ENCODE assay signal across 18 cellular contexts in genomic region chr10:14742382-14742781, GRCh38. TPM values are rescaled to one million over a fixed set of nuclear protein-coding genes. Genes with fewer than 3 reads are reported as not detected.
A peak's percentile ranks its signal among the peaks of the same experiment; 100 is the strongest.
DNase-seq lines count a peak whose midpoint lies in the region; ATAC-seq, FAIRE-seq and TF ChIP-seq lines count a peak whose summit lies in the region.
"Had no signal": no experiment of that assay in that cellular context is flagged by ENCODE, and none has a peak within 500 bp of the region (broad histone marks: within the 10 kb centered on the region; RNA-seq: fewer than 3 reads in every experiment).

No MANE protein-coding gene starts in this region.

- H3K27ac ChIP-seq in right lobe of liver = no peak overlapping the region
- H3K27ac ChIP-seq: foreskin keratinocyte, KMS-11, right atrium auricular region, testis had no signal

- peak; percentile 18 for FAIRE-seq in GM18507 (lab: Jason Lieb, UNC)
- FAIRE-seq: islet of Langerhans had no signal

- no peak for TF ChIP-seq CTCF in right lobe of liver (IDR thresholded peaks at IDR 0.05)

- H3K27me3 ChIP-seq in right lobe of liver = no peaks in the 10 kb centered on the region
- H3K27me3 ChIP-seq: right atrium auricular region, testis had no signal

- no peak for TF ChIP-seq POLR2A in right lobe of liver (IDR thresholded peaks at IDR 0.05)

- peak overlapping the region; percentile 48 to 90 (median 69) for H3K27ac Mint-ChIP-seq in IgD-negative memory B cell
- peak overlapping the region in 8 of 10 donors; percentile 18 to 76 (median 58) for H3K27ac Mint-ChIP-seq in naive thymus-derived CD8-positive, alpha-beta T cell
- H3K27ac Mint-ChIP-seq: GM23338 had no signal

- POLR2A ChIA-PET in naive thymus-derived CD8-positive, alpha-beta T cell (lab: Charles Lee) = no interaction called here

- peaks cover 2% of the 10 kb centered on the region for H3K36me3 Mint-ChIP-seq in IgD-negative memory B cell
- peaks cover 0 to 8% (median 4%) of the 10 kb centered on the region in 3 donors for H3K36me3 Mint-ChIP-seq in naive thymus-derived CD8-positive, alpha-beta T cell

- peaks cover 34 to 78% (median 50%) of the 10 kb centered on the region in 3 donors for H3K4me1 Mint-ChIP-seq in IgD-negative memory B cell
- H3K4me1 Mint-ChIP-seq in naive thymus-derived CD8-positive, alpha-beta T cell = peaks cover 14 to 65% (median 20%) of the 10 kb centered on the region in 4 donors
- H3K4me1 Mint-ChIP-seq: GM23338 had no signal

- DNase-seq in GM18507 (ENCODE audit: extremely low spot score, insufficient read length, low read depth) (no peak), right lobe of liver (no peak), D341Med (ENCODE audit: low spot score) (no peak), head of caudate nucleus (no peak)
- no peak for DNase-seq in naive thymus-derived CD8-positive, alpha-beta T cell
- DNase-seq: activated CD8-positive, alpha-beta memory T cell treated with anti-CD3 and anti-CD28 coated beads for 24 hours; anterior cingulate cortex; DMS 273 treated with DMSO at 0.1 percent for 48 hours; effector CD4-positive, alpha-beta T cell; NCI-H2029; testis had no signal

- H3K4me3 Mint-ChIP-seq in IgD-negative memory B cell = peak overlapping the region in 3 of 4 donors; percentile 21 to 65 (median 39)
- H3K4me3 Mint-ChIP-seq in naive thymus-derived CD8-positive, alpha-beta T cell = peak overlapping the region in 6 of 10 donors; percentile 2 to 46 (median 22)
- H3K4me3 Mint-ChIP-seq: GM23338 had no signal

- no peaks in the 10 kb centered on the region for H3K36me3 ChIP-seq in right lobe of liver
- H3K36me3 ChIP-seq: right atrium auricular region had no signal

- no peak overlapping the region for H3K4me3 ChIP-seq in right lobe of liver
- H3K4me3 ChIP-seq: GM23338, right atrium auricular region, testis had no signal

- 69% methylated on average over 1 of the region's 1 CpG for WGBS in right lobe of liver (ENCODE audit: insufficient coverage, low coverage, low lambda C conversion rate, missing lambda C conversion rate)

- ATAC-seq in GM21390 (IDR thresholded peaks at IDR 0.05; ENCODE audit: unreplicated experiment) (peak; percentile 11), right lobe of liver (no peak)
- peak in 1 of 2 donors; percentile 24 for ATAC-seq in naive thymus-derived CD8-positive, alpha-beta T cell
- ATAC-seq: foreskin keratinocyte, GM23338 had no signal

- H3K4me1 ChIP-seq in right lobe of liver = peaks cover 0 to 9% (median 4%) of the 10 kb centered on the region in 4 donors
- H3K4me1 ChIP-seq: foreskin keratinocyte, testis had no signal

- peaks cover 0 to 2% (median 0%) of the 10 kb centered on the region in 3 donors for H3K9me3 Mint-ChIP-seq in IgD-negative memory B cell
- H3K9me3 Mint-ChIP-seq in naive thymus-derived CD8-positive, alpha-beta T cell = peaks cover 0 to 27% (median 0%) of the 10 kb centered on the region in 9 donors

- no peaks in the 10 kb centered on the region for H3K27me3 Mint-ChIP-seq in IgD-negative memory B cell
- no peaks in the 10 kb centered on the region for H3K27me3 Mint-ChIP-seq in naive thymus-derived CD8-positive, alpha-beta T cell

- H3K9me3 ChIP-seq in right lobe of liver = no peaks in the 10 kb centered on the region
- H3K9me3 ChIP-seq: right atrium auricular region, testis had no signal

- intact Hi-C loops in right lobe of liver (cut with DNase I) = no loop called here
- intact Hi-C loops in head of caudate nucleus (cut with DNase I) = no loop called here

RNA-seq across cellular contexts. Expression of gene FAM107B, which starts 32.3 kb away (rescaled TPM):
- 113 TPM for polyA plus RNA-seq in IgD-negative memory B cell
- total RNA-seq in naive thymus-derived CD8-positive, alpha-beta T cell = 100 to 1,000 TPM; 250 to 260 TPM
- polyA plus RNA-seq in naive thymus-derived CD8-positive, alpha-beta T cell = 100 to 1,000 TPM; 258 to 319 (median 276) TPM
- 100 to 1,000 TPM in 2 of 6 experiments, 10 to 100 TPM in 4; 58.6 to 116 (median 68.7) TPM for total RNA-seq in right lobe of liver
